9 cellular contexts compared by ENCODE assay signal in genomic region chr7:142445019-142445686, GRCh38.
DNase-seq lines count a peak whose midpoint lies in the region; ATAC-seq and TF ChIP-seq lines count a peak whose summit lies in the region.
"Had no signal": no experiment of that assay in that cellular context is flagged by ENCODE, and none has a peak within 500 bp of the region (broad histone marks: within the 10 kb centered on the region; RNA-seq: fewer than 3 reads in every experiment).

No MANE protein-coding gene starts in this region.

- ATAC-seq in activated naive CD8-positive, alpha-beta T cell treated with anti-CD3 and anti-CD28 coated beads, Interleukin-2, amount 10 ng/mL, durations not matched to agents 7 days and 5 days (ENCODE audit: low read depth), result no peak
- ATAC-seq in psoas muscle, result peak in 1 of 4 donors; percentile 56
- no peak for ATAC-seq in GM21423 (IDR thresholded peaks at IDR 0.05; ENCODE audit: unreplicated experiment)
- ATAC-seq: stimulated activated effector memory CD8-positive, alpha-beta T cell treated with anti-CD3 and anti-CD28 coated beads, Interleukin-12 subunit alpha, Interleukin-12 subunit beta, amount 100 ng/mL, for 72 hours had no signal

- H3K4me3 ChIP-seq in GM12865 (ENCODE audit: low read depth, low read length) (no peak overlapping the region), NT2/D1 (ENCODE audit: insufficient read length, low read depth) (no peak overlapping the region), psoas muscle (no peak overlapping the region)

- H3K36me3 Mint-ChIP-seq in activated naive CD8-positive, alpha-beta T cell treated with anti-CD3 and anti-CD28 coated beads, Interleukin-2, amount 10 ng/mL, durations not matched to agents 7 days and 5 days, result peaks cover 2% of the 10 kb centered on the region

- no peak overlapping the region for H3K9ac ChIP-seq in NT2/D1 (ENCODE audit: insufficient read length, low read depth)

- no peaks in the 10 kb centered on the region for H3K9me3 Mint-ChIP-seq in activated naive CD8-positive, alpha-beta T cell treated with anti-CD3 and anti-CD28 coated beads, Interleukin-2, amount 10 ng/mL, durations not matched to agents 7 days and 5 days
- H3K9me3 Mint-ChIP-seq: stimulated activated effector memory CD8-positive, alpha-beta T cell treated with anti-CD3 and anti-CD28 coated beads, Interleukin-12 subunit alpha, Interleukin-12 subunit beta, amount 100 ng/mL, for 72 hours had no signal

- peak; percentile 22 for TF ChIP-seq CTCF in GM12865 (IDR thresholded peaks at IDR 0.05; ENCODE audit: insufficient read depth, low read depth, low read length, missing control alignments)
- TF ChIP-seq CTCF in psoas muscle (IDR thresholded peaks at IDR 0.05), result peak; percentile 10

- peaks cover 35% of the 10 kb centered on the region for H3K4me1 Mint-ChIP-seq in activated naive CD8-positive, alpha-beta T cell treated with anti-CD3 and anti-CD28 coated beads, Interleukin-2, amount 10 ng/mL, durations not matched to agents 7 days and 5 days

- no peak overlapping the region for H3K27ac ChIP-seq in psoas muscle

- H3K4me1 ChIP-seq in NT2/D1 (ENCODE audit: insufficient read depth, insufficient read length) (no peaks in the 10 kb centered on the region), psoas muscle (no peaks in the 10 kb centered on the region)

- H3K9me3 ChIP-seq in NT2/D1 (ENCODE audit: insufficient read depth, low read length) (no peaks in the 10 kb centered on the region), psoas muscle (no peaks in the 10 kb centered on the region)

- DNase-seq in GM12865 (ENCODE audit: low read depth), result no peak
- peak; percentile 16 for DNase-seq in NT2/D1 (ENCODE audit: low read depth, low spot score)
- no peak for DNase-seq in activated naive CD8-positive, alpha-beta T cell treated with anti-CD3 and anti-CD28 coated beads, Interleukin-2, amount 10 ng/mL, durations not matched to agents 7 days and 5 days
- DNase-seq in psoas muscle, result no peak
- DNase-seq in SK-N-DZ (ENCODE audit: low spot score), result no peak
- DNase-seq in NCI-H1417 treated with DMSO at 0.1 percent for 48 hours (lab: John Stamatoyannopoulos, UW), result no peak
- DNase-seq in UCSD-AML1 (lab: John Stamatoyannopoulos, UW; ENCODE audit: unreplicated experiment), result no peak

- H3K27me3 Mint-ChIP-seq in activated naive CD8-positive, alpha-beta T cell treated with anti-CD3 and anti-CD28 coated beads, Interleukin-2, amount 10 ng/mL, durations not matched to agents 7 days and 5 days, result peaks cover 7% of the 10 kb centered on the region

- POLR2A ChIA-PET in activated naive CD8-positive, alpha-beta T cell treated with anti-CD3 and anti-CD28 coated beads, Interleukin-2, amount 10 ng/mL, durations not matched to agents 7 days and 5 days (lab: Charles Lee), result no interaction called here

- 76 to 82% (median 80%) methylated on average over 7 of the region's 7 CpGs for WGBS in psoas muscle, 3 donors

- no peak overlapping the region for H3K4me3 Mint-ChIP-seq in activated naive CD8-positive, alpha-beta T cell treated with anti-CD3 and anti-CD28 coated beads, Interleukin-2, amount 10 ng/mL, durations not matched to agents 7 days and 5 days
- H3K4me3 Mint-ChIP-seq: stimulated activated effector memory CD8-positive, alpha-beta T cell treated with anti-CD3 and anti-CD28 coated beads, Interleukin-12 subunit alpha, Interleukin-12 subunit beta, amount 100 ng/mL, for 72 hours had no signal

- no peaks in the 10 kb centered on the region for H3K36me3 ChIP-seq in NT2/D1 (ENCODE audit: insufficient read depth, insufficient read length, low read length)
- H3K36me3 ChIP-seq in psoas muscle (ENCODE audit: insufficient read depth in 1 of 2, low read depth in 1 of 2), result no peaks in the 10 kb centered on the region

- H3K27me3 ChIP-seq in NT2/D1 (ENCODE audit: insufficient read depth, insufficient read length), result no peaks in the 10 kb centered on the region
- H3K27me3 ChIP-seq in psoas muscle (ENCODE audit: insufficient read depth in 3 of 3, low read length in 2 of 3), result no peaks in the 10 kb centered on the region

- peak overlapping the region; percentile 62 for H3K27ac Mint-ChIP-seq in activated naive CD8-positive, alpha-beta T cell treated with anti-CD3 and anti-CD28 coated beads, Interleukin-2, amount 10 ng/mL, durations not matched to agents 7 days and 5 days
- H3K27ac Mint-ChIP-seq: stimulated activated effector memory CD8-positive, alpha-beta T cell treated with anti-CD3 and anti-CD28 coated beads, Interleukin-12 subunit alpha, Interleukin-12 subunit beta, amount 100 ng/mL, for 72 hours had no signal

- intact Hi-C loops in psoas muscle (cut with DNase I), result no loop called here
